In the genomic region with DNA sequence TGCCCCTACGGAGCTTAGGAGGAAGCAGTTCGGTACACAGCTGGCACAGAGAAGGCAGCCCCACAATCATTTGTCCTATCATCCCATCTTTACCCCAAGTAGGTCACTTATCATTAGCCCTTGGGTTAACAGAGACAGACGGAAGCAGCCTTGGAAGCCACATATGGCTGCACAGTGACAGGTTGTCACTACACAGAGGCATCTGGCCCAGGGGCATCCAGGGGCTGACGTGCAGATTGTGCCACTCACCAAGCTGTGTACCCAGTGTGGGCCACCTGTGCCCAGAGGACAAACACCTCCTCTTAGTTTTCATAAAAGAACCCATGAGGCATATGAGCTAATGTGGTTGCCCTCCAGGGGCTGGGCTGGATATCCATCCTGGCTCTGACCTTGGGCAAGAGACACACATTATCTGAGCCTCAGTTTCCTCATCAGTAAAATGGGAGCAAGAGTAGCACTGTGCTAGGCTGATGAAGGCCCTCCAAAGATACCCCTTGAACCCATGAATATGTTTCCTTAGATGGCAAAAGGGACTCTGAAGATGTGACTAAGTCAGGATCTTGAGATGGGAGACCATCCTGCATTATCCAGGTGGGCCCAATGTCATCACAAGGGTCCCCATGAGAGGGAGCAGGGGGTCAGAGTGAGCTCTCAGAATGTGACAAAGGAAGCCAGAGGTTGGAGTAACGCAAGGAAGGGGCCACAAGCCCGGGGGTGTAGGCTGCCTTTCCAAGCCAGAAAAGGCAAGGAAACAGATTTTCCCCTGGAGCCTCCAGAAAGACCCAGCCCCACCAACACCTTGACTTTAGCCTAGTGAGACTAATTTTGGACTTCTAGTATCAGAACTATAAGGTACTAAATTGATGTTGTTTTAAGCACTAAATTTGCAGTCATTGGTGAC, we compare ENCODE assay signal across 14 cellular contexts.
DNase-seq lines count a peak whose midpoint lies in the region; ATAC-seq and TF ChIP-seq lines count a peak whose summit lies in the region.
"Had no signal": no experiment of that assay in that cellular context is flagged by ENCODE, and none has a peak within 500 bp of the region (broad histone marks: within the 10 kb centered on the region; RNA-seq: fewer than 3 reads in every experiment).

No MANE protein-coding gene starts in this region.

- intact Hi-C loops in body of pancreas (cut with DNase I) (loop anchor here (5.0 kb wide), 1 partner anchor 168 kb away; no protein-coding TSS in a partner anchor), transverse colon (cut with DNase I; ENCODE audit: low total_unique reads) (loop anchor here (10.0 kb wide), 1 partner anchor 101 kb away; a partner anchor contains a TSS)

- no peak for ATAC-seq in body of pancreas
- ATAC-seq: stimulated activated naive CD8-positive, alpha-beta T cell treated with anti-CD3 and anti-CD28 coated beads, Interleukin-15, amount 100 ng/mL, for 72 hours had no signal

- peak overlapping the region; percentile 74 for H2BK5ac ChIP-seq in mesenchymal stem cell (ENCODE audit: low read depth, low read length, poor library complexity, severe bottlenecking)

- H3K4me2 ChIP-seq in mesenchymal stem cell (ENCODE audit: low read length, poor library complexity, severe bottlenecking): no peak overlapping the region

- H2BK120ac ChIP-seq in mesenchymal stem cell (ENCODE audit: low read depth, low read length): no peak overlapping the region

- H3K4ac ChIP-seq in mesenchymal stem cell (ENCODE audit: low read depth in 1 of 2, low read length in 2 of 2): peak overlapping the region; percentile 16 to 74

- peak overlapping the region in 3 of 4 donors; percentile 38 to 59 (median 54) for H3K27ac ChIP-seq in body of pancreas
- peak overlapping the region; percentile 96 for H3K27ac ChIP-seq in mesenchymal stem cell (ENCODE audit: low read length, poor library complexity, severe bottlenecking)
- peak overlapping the region; percentile 75 to 92 (median 82) for H3K27ac ChIP-seq in transverse colon
- H3K27ac ChIP-seq: C4-2B had no signal

- WGBS in body of pancreas, 2 donors: 93 to 97% methylated on average over 6 of the region's 6 CpGs
- WGBS in mesenchymal stem cell: 96% methylated on average over 6 of the region's 6 CpGs
- 92% methylated on average over 6 of the region's 6 CpGs; no CpG with 5 or more reads in 1 of the 2 donors for WGBS in transverse colon (ENCODE audit: low coverage in 1 of 2), 2 donors

- peak overlapping the region in 1 of 2 experiments; percentile 21 for H3K14ac ChIP-seq in mesenchymal stem cell (ENCODE audit: low read length in 2 of 2)

- H4K91ac ChIP-seq in mesenchymal stem cell (ENCODE audit: low read length): peak overlapping the region; percentile 52

- peaks cover 10% of the 10 kb centered on the region for H3K4me1 Mint-ChIP-seq in progenitor cell of endocrine pancreas (ENCODE audit: low read depth)
- H3K4me1 Mint-ChIP-seq: central memory CD8-positive, alpha-beta T cell had no signal

- no peak for TF ChIP-seq CTCF in body of pancreas (IDR thresholded peaks at IDR 0.05)
- TF ChIP-seq CTCF in transverse colon (IDR thresholded peaks at IDR 0.05): no peak
- no peak for TF ChIP-seq CTCF in progenitor cell of endocrine pancreas (IDR thresholded peaks at IDR 0.05; ENCODE audit: unreplicated experiment)
- TF ChIP-seq CTCF in GM10266 (IDR thresholded peaks at IDR 0.05; ENCODE audit: control insufficient read depth, insufficient read depth, low read depth, missing control alignments): no peak

- H3K27me3 ChIP-seq in body of pancreas (no peaks in the 10 kb centered on the region), mesenchymal stem cell (ENCODE audit: control insufficient read depth in 1 of 2, insufficient read depth in 1 of 2, low read length in 2 of 2) (no peaks in the 10 kb centered on the region), transverse colon (no peaks in the 10 kb centered on the region)
- H3K27me3 ChIP-seq: pancreas had no signal

- H3K27me3 Mint-ChIP-seq in progenitor cell of endocrine pancreas: peaks cover 17% of the 10 kb centered on the region

- H3K36me3 Mint-ChIP-seq in progenitor cell of endocrine pancreas (ENCODE audit: insufficient read depth): no peaks in the 10 kb centered on the region

- no peak overlapping the region for H2AFZ ChIP-seq in mesenchymal stem cell (ENCODE audit: low read depth, low read length)

- peak overlapping the region; percentile 72 for H3K9ac ChIP-seq in mesenchymal stem cell (ENCODE audit: low read length)

- H2BK12ac ChIP-seq in mesenchymal stem cell (ENCODE audit: low read length in 2 of 2): peak overlapping the region; percentile 72 to 76

- H3K9me3 ChIP-seq in body of pancreas (no peaks in the 10 kb centered on the region), mesenchymal stem cell (ENCODE audit: control insufficient read depth, low read length) (no peaks in the 10 kb centered on the region), transverse colon (no peaks in the 10 kb centered on the region)
- H3K9me3 ChIP-seq: pancreas had no signal

- H3K23ac ChIP-seq in mesenchymal stem cell (ENCODE audit: low read length in 2 of 2): no peak overlapping the region

- DNase-seq in NCI-H1694 (lab: John Stamatoyannopoulos, UW) (peak; percentile 81), body of pancreas (no peak), mesenchymal stem cell (no peak), transverse colon (no peak), progenitor cell of endocrine pancreas (ENCODE audit: low spot score, unreplicated experiment) (no peak), GM10266 (ENCODE audit: extremely low spot score) (no peak), foreskin melanocyte (no peak)
- DNase-seq: activated CD4-positive, alpha-beta T cell treated with anti-CD3 and anti-CD28 coated beads, Interleukin-2, amount 50 U/mL, for 48 hours; NCI-H1048; stimulated activated naive CD8-positive, alpha-beta T cell treated with anti-CD3 and anti-CD28 coated beads, Interleukin-15, amount 100 ng/mL, for 72 hours had no signal

- H3K79me1 ChIP-seq in mesenchymal stem cell (replicated peaks; ENCODE audit: low read length, poor library complexity, severe bottlenecking): no peaks in the 10 kb centered on the region

- no peaks in the 10 kb centered on the region for H3K36me3 ChIP-seq in body of pancreas (replicated peaks in 1 of 2; ENCODE audit: insufficient read depth in 1 of 2, low read depth in 2 of 2)
- H3K36me3 ChIP-seq in mesenchymal stem cell (ENCODE audit: control insufficient read depth in 1 of 2, insufficient read depth in 2 of 2, low read depth in 1 of 2, low read length in 2 of 2): no peaks in the 10 kb centered on the region
- H3K36me3 ChIP-seq in transverse colon: no peaks in the 10 kb centered on the region
- H3K36me3 ChIP-seq: pancreas had no signal

- TF ChIP-seq POLR2A in body of pancreas (IDR thresholded peaks at IDR 0.05) (no peak), transverse colon (IDR thresholded peaks at IDR 0.05) (no peak)

- no peak overlapping the region for H3K27ac Mint-ChIP-seq in progenitor cell of endocrine pancreas
- H3K27ac Mint-ChIP-seq: activated T-helper 1 cell treated with anti-CD3 and anti-CD28 coated beads, Interleukin-12 subunit alpha, Interleukin-12 subunit beta, Interleukin-2, Interleukin-4 antibody, amounts not matched to agents 30 ng/mL and 10 ng/mL and 1 ng/mL, durations not matched to agents 14 hours and 24 hours and 36 hours; stimulated activated naive CD8-positive, alpha-beta T cell treated with anti-CD3 and anti-CD28 coated beads, Interleukin-15, amount 100 ng/mL, for 72 hours had no signal

- TF ChIP-seq EP300 in transverse colon (IDR thresholded peaks at IDR 0.05; ENCODE audit: low read depth): no peak

- H4K8ac ChIP-seq in mesenchymal stem cell (ENCODE audit: low read length): peak overlapping the region; percentile 51

- peak overlapping the region; percentile 90 for H2BK15ac ChIP-seq in mesenchymal stem cell (ENCODE audit: low read depth, poor library complexity, severe bottlenecking)

- peak overlapping the region; percentile 76 for H2AK5ac ChIP-seq in mesenchymal stem cell (ENCODE audit: low read length, severe bottlenecking)

- no peak overlapping the region for H3K4me3 ChIP-seq in body of pancreas
- no peak overlapping the region for H3K4me3 ChIP-seq in mesenchymal stem cell (ENCODE audit: insufficient read depth in 1 of 2, low read depth in 1 of 2, low read length in 2 of 2)
- H3K4me3 ChIP-seq in transverse colon: no peak overlapping the region
- H3K4me3 ChIP-seq: pancreas had no signal

- H3K4me1 ChIP-seq in body of pancreas (peaks cover 22% of the 10 kb centered on the region), mesenchymal stem cell (ENCODE audit: control insufficient read depth, insufficient read depth, low read depth, low read length) (peaks cover 25% of the 10 kb centered on the region), transverse colon (peaks cover 14 to 31% (median 17%) of the 10 kb centered on the region in 4 donors)

- no peaks in the 10 kb centered on the region for H3K9me3 Mint-ChIP-seq in progenitor cell of endocrine pancreas (ENCODE audit: low read depth)
- H3K9me3 Mint-ChIP-seq: activated T-helper 1 cell treated with anti-CD3 and anti-CD28 coated beads, Interleukin-12 subunit alpha, Interleukin-12 subunit beta, Interleukin-2, Interleukin-4 antibody, amounts not matched to agents 30 ng/mL and 10 ng/mL and 1 ng/mL, durations not matched to agents 14 hours and 24 hours and 36 hours; central memory CD8-positive, alpha-beta T cell; stimulated activated naive CD8-positive, alpha-beta T cell treated with anti-CD3 and anti-CD28 coated beads, Interleukin-15, amount 100 ng/mL, for 72 hours had no signal

- H3K18ac ChIP-seq in mesenchymal stem cell (ENCODE audit: low read depth in 1 of 2, low read length in 2 of 2): peak overlapping the region; percentile 63 to 81

- in situ Hi-C loops in transverse colon (cut with MboI; ENCODE audit: low pct_ligation_motif_present in 1 of 4, low pct_unique_long_range_greater_than_20kb in 1 of 4, low sequenced_read_pairs in 3 of 4): loop anchor here in 1 of 4 donors (5.0 kb wide), 1 partner anchor 168 kb away; no protein-coding TSS in a partner anchor

- no peak overlapping the region for H3K4me3 Mint-ChIP-seq in progenitor cell of endocrine pancreas (ENCODE audit: low read depth)
- H3K4me3 Mint-ChIP-seq: activated T-helper 1 cell treated with anti-CD3 and anti-CD28 coated beads, Interleukin-12 subunit alpha, Interleukin-12 subunit beta, Interleukin-2, Interleukin-4 antibody, amounts not matched to agents 30 ng/mL and 10 ng/mL and 1 ng/mL, durations not matched to agents 14 hours and 24 hours and 36 hours; central memory CD8-positive, alpha-beta T cell; stimulated activated naive CD8-positive, alpha-beta T cell treated with anti-CD3 and anti-CD28 coated beads, Interleukin-15, amount 100 ng/mL, for 72 hours had no signal
